ENCODE assay signal across 9 cellular contexts in the genomic region with DNA sequence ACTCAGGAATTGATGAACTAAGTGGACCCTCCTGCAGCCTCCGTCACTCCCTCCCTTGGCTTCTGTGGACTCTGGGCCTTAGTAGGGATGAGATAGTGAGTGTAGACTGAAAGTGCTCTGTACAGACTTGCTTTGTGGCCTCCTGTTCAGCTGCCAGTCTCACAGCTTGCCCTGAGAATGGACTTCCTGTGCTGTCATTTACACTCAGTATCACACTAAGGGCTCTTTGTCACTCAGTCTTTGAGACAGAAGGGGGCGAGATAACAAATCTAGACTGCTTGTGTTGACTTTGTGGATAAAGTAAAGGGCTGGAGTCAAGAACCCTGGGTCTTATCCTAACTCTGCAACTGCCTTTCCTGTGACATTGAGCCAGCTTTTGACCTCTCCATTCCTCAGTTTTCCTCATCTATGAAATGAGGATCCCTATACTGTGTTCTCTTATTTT. TPM values are rescaled to one million over a fixed set of nuclear protein-coding genes. Genes with fewer than 3 reads are reported as not detected.
DNase-seq lines count a peak whose midpoint lies in the region; ATAC-seq, FAIRE-seq and TF ChIP-seq lines count a peak whose summit lies in the region.
"Had no signal": no experiment of that assay in that cellular context is flagged by ENCODE, and none has a peak within 500 bp of the region (broad histone marks: within the 10 kb centered on the region; RNA-seq: fewer than 3 reads in every experiment).

No MANE protein-coding gene starts in this region.

- FAIRE-seq in urothelium cell line (lab: Jason Lieb, UNC): no peak

- ATAC-seq in GM21447 (IDR thresholded peaks at IDR 0.05; ENCODE audit: unreplicated experiment): peak; percentile 81
- peak; percentile 66 for ATAC-seq in effector memory CD8-positive, alpha-beta T cell (replicated peaks)
- ATAC-seq in omental fat pad (ENCODE audit: low FRiP score): no peak

- no peak overlapping the region for H3K4me3 ChIP-seq in Karpas-422 (ENCODE audit: low read length)

- no peak overlapping the region for H3K9ac ChIP-seq in Karpas-422 (ENCODE audit: low read length)

- H3K4me3 Mint-ChIP-seq in effector memory CD8-positive, alpha-beta T cell: no peak overlapping the region

- no peak overlapping the region for H3K27ac ChIP-seq in Karpas-422 (ENCODE audit: low read length)
- H3K27ac ChIP-seq: HL-60 had no signal

- H3K27ac Mint-ChIP-seq in effector memory CD8-positive, alpha-beta T cell: no peak overlapping the region

- TF ChIP-seq CTCF in GM10266 (IDR thresholded peaks at IDR 0.05; ENCODE audit: control insufficient read depth, insufficient read depth, low read depth, missing control alignments) (peak; percentile 19), omental fat pad (IDR thresholded peaks at IDR 0.05) (no peak)

- H3K79me2 ChIP-seq in Karpas-422 (ENCODE audit: low read length): no peaks in the 10 kb centered on the region

- DNase-seq in GM10266 (ENCODE audit: extremely low spot score) (peak; percentile 48), Karpas-422 (peak; percentile 43), putamen (ENCODE audit: low spot score) (peak; percentile 48), urothelium cell line (ENCODE audit: low spot score) (no peak), omental fat pad (ENCODE audit: low spot score) (no peak)
- DNase-seq in effector memory CD8-positive, alpha-beta T cell: no peak
- DNase-seq in stimulated activated CD4-positive, alpha-beta T cell treated with anti-CD3 and anti-CD28 coated beads, Interleukin-2, amount 100 ng/mL, for 48 hours: no peak

- no peaks in the 10 kb centered on the region for H3K9me3 ChIP-seq in Karpas-422 (ENCODE audit: low read length)

- no peak overlapping the region for H2AFZ ChIP-seq in Karpas-422 (ENCODE audit: low read length)

- H3K27me3 ChIP-seq in Karpas-422 (ENCODE audit: low read length): no peaks in the 10 kb centered on the region

- peaks cover 0 to 2% of the 10 kb centered on the region in 2 donors for H3K4me1 Mint-ChIP-seq in effector memory CD8-positive, alpha-beta T cell (ENCODE audit: low read depth in 2 of 2)

- no peak overlapping the region for H3K4me2 ChIP-seq in Karpas-422 (ENCODE audit: low read depth, low read length, poor library complexity, severe bottlenecking)

- no peaks in the 10 kb centered on the region for H3K36me3 Mint-ChIP-seq in effector memory CD8-positive, alpha-beta T cell (ENCODE audit: insufficient read depth)

- H4K20me1 ChIP-seq in Karpas-422 (ENCODE audit: insufficient read depth, low read depth, low read length): no peaks in the 10 kb centered on the region

- no peaks in the 10 kb centered on the region for H3K4me1 ChIP-seq in Karpas-422 (ENCODE audit: low read length)

- no peaks in the 10 kb centered on the region for H3K9me2 ChIP-seq in Karpas-422 (replicated peaks; ENCODE audit: insufficient read depth, low read length)

- no peaks in the 10 kb centered on the region for H3K27me3 Mint-ChIP-seq in effector memory CD8-positive, alpha-beta T cell

- no peaks in the 10 kb centered on the region for H3K36me3 ChIP-seq in Karpas-422 (ENCODE audit: insufficient read depth, low read length)

- H3K9me3 Mint-ChIP-seq in effector memory CD8-positive, alpha-beta T cell: no peaks in the 10 kb centered on the region

RNA-seq across cellular contexts. Expression of gene SPRY2, which starts 21.0 kb away (rescaled TPM):
- total RNA-seq in Karpas-422 (2014; rRNA removed; shearing (Covaris generic); ENCODE audit: low replicate concordance): not detected in 2 replicates
- total RNA-seq in omental fat pad: 100 to 1,000 TPM in 1 of 4 donors, 10 to 100 TPM in 3; 61.3 to 130 (median 68.3) TPM

Comparison
In these comparisons a context has a peak if more than half of its experiments do, and no peak if none do; other contexts are left out.
1. DNase-seq: peak in GM10266 (single experiment), Karpas-422 (single experiment) and putamen (single experiment); none in effector memory CD8-positive, alpha-beta T cell (0 of 3), urothelium cell line (single experiment), stimulated activated CD4-positive, alpha-beta T cell treated with anti-CD3 and anti-CD28 coated beads, Interleukin-2, amount 100 ng/mL, for 48 hours (0 of 2) and omental fat pad (single experiment).
2. RNA of gene SPRY2, which starts 21.0 kb away (total RNA-seq): 61.3 to 130 TPM in omental fat pad; not detected in Karpas-422; every median in the first group is over 10 times any median in the second.